ENCODE assay signal across 9 cellular contexts in the genomic region with DNA sequence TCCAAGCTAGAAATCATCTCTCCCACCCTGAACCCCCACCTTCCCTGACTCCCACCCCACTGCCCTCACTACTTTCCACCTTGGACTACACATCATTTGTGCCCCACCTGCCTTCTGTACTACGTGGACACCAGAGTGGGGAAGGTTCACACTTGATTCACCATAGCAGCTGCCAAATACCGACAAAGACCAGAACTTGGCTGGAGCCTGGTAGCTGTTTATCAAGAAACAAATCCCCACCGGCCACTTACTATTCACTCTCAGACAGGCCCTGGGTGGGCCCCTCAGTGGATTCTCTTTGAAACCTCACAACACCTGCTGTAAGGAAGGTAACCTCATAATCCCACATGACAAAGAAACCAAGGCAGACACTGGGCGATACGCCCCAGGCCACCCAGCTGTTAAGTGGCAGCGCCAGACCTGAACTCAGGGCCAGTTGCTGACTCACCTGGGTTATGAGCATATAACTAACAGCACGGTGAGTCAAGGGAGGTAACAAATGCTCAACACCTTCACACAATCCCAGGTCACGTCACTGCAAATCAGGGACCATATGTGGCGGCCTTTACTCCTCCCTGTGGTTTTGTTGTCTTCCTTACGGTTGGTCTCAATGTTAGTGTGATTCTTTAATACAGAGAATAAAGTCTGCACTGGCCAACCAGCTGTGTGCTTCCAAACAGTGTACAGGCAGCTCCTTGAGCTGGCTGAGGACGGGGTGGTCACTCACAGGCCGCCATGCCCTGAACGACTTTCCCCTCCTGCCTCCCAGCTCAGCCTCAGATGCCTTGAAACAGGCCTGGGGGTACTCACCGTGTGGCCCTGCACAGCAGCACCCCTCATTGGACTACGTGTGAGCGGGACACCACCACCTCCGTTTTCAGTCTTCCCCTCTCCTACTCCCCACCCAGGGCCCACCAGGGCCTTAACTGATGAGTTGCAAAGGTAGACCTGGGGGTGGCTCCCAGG. TPM values are rescaled to one million over a fixed set of nuclear protein-coding genes. Genes with fewer than 3 reads are reported as not detected.
DNase-seq lines count a peak whose midpoint lies in the region; ATAC-seq and TF ChIP-seq lines count a peak whose summit lies in the region.
"Had no signal": no experiment of that assay in that cellular context is flagged by ENCODE, and none has a peak within 500 bp of the region (broad histone marks: within the 10 kb centered on the region; RNA-seq: fewer than 3 reads in every experiment).

No MANE protein-coding gene starts in this region.

- H3K36me3 Mint-ChIP-seq in stimulated activated effector memory CD8-positive, alpha-beta T cell treated with anti-CD3 and anti-CD28 coated beads, Interleukin-12 subunit alpha, Interleukin-12 subunit beta, amount 100 ng/mL, for 72 hours: peaks cover 100% of the 10 kb centered on the region

- no peaks in the 10 kb centered on the region for H3K27me3 ChIP-seq in heart left ventricle

- H3K4me1 ChIP-seq in heart left ventricle: peaks cover 26 to 100% (median 84%) of the 10 kb centered on the region in 12 donors

- TF ChIP-seq POLR2A in heart left ventricle (IDR thresholded peaks at IDR 0.05): no peak

- intact Hi-C loops in heart left ventricle (cut with DNase I): no loop called here

- no peak for TF ChIP-seq CTCF in heart left ventricle (IDR thresholded peaks at IDR 0.05)

- peak overlapping the region; percentile 83 for H3K4me3 Mint-ChIP-seq in stimulated activated effector memory CD8-positive, alpha-beta T cell treated with anti-CD3 and anti-CD28 coated beads, Interleukin-12 subunit alpha, Interleukin-12 subunit beta, amount 100 ng/mL, for 72 hours

- H3K27ac Mint-ChIP-seq in stimulated activated effector memory CD8-positive, alpha-beta T cell treated with anti-CD3 and anti-CD28 coated beads, Interleukin-12 subunit alpha, Interleukin-12 subunit beta, amount 100 ng/mL, for 72 hours: peak overlapping the region; percentile 96

- H3K36me3 ChIP-seq in KOPT-K1 (ENCODE audit: insufficient read depth, low read length): peaks cover 100% of the 10 kb centered on the region
- peaks cover 0 to 75% (median 53%) of the 10 kb centered on the region in 9 donors for H3K36me3 ChIP-seq in heart left ventricle

- ATAC-seq in heart left ventricle (no peak), HG03565 (IDR thresholded peaks at IDR 0.05; ENCODE audit: unreplicated experiment) (no peak)
- peak; percentile 74 for ATAC-seq in stimulated activated effector memory CD8-positive, alpha-beta T cell treated with anti-CD3 and anti-CD28 coated beads, Interleukin-12 subunit alpha, Interleukin-12 subunit beta, amount 100 ng/mL, for 72 hours

- DNase-seq in activated effector memory CD4-positive, alpha-beta T cell treated with Interleukin-2 at 50 U/mL for 16 hours: peak; percentile 40
- DNase-seq in heart left ventricle (no peak), NCI-H1092 treated with DMSO at 0.1 percent for 48 hours (lab: John Stamatoyannopoulos, UW) (no peak), SHP77 (lab: John Stamatoyannopoulos, UW) (no peak), SKM-1 (lab: John Stamatoyannopoulos, UW; ENCODE audit: unreplicated experiment) (no peak)
- no peak for DNase-seq in stimulated activated effector memory CD8-positive, alpha-beta T cell treated with anti-CD3 and anti-CD28 coated beads, Interleukin-12 subunit alpha, Interleukin-12 subunit beta, amount 100 ng/mL, for 72 hours (ENCODE audit: low spot score in 2 of 2)
- DNase-seq: NCI-H187 had no signal

- H3K9me3 ChIP-seq in KOPT-K1 (ENCODE audit: insufficient read depth, low read length, poor library complexity, severe bottlenecking): no peaks in the 10 kb centered on the region
- no peaks in the 10 kb centered on the region for H3K9me3 ChIP-seq in heart left ventricle

- peak overlapping the region; percentile 17 for H3K27ac ChIP-seq in KOPT-K1 (ENCODE audit: low read depth, low read length, poor library complexity, severe bottlenecking)
- H3K27ac ChIP-seq in heart left ventricle: peak overlapping the region in 8 of 12 donors; percentile 33 to 82 (median 52)

- peaks cover 100% of the 10 kb centered on the region for H3K4me1 Mint-ChIP-seq in stimulated activated effector memory CD8-positive, alpha-beta T cell treated with anti-CD3 and anti-CD28 coated beads, Interleukin-12 subunit alpha, Interleukin-12 subunit beta, amount 100 ng/mL, for 72 hours

- H3K9me3 Mint-ChIP-seq in stimulated activated effector memory CD8-positive, alpha-beta T cell treated with anti-CD3 and anti-CD28 coated beads, Interleukin-12 subunit alpha, Interleukin-12 subunit beta, amount 100 ng/mL, for 72 hours: no peaks in the 10 kb centered on the region

- no peak overlapping the region for H3K4me3 ChIP-seq in heart left ventricle

- 62 to 76% (median 68%) methylated on average over 16 to 17 of the region's 17 CpGs for WGBS in heart left ventricle, 4 donors

RNA-seq across cellular contexts. Expression of a gene that starts 7.5 kb away (rescaled TPM):
- total RNA-seq in heart left ventricle: 100 to 1,000 TPM; 113 to 299 (median 185) TPM
- polyA plus RNA-seq in heart left ventricle: 100 to 1,000 TPM in 1 of 2 donors, 10 to 100 TPM in 1; 76.1 to 279 TPM
